ENCODE assay signal across 22 cellular contexts in the genomic region with DNA sequence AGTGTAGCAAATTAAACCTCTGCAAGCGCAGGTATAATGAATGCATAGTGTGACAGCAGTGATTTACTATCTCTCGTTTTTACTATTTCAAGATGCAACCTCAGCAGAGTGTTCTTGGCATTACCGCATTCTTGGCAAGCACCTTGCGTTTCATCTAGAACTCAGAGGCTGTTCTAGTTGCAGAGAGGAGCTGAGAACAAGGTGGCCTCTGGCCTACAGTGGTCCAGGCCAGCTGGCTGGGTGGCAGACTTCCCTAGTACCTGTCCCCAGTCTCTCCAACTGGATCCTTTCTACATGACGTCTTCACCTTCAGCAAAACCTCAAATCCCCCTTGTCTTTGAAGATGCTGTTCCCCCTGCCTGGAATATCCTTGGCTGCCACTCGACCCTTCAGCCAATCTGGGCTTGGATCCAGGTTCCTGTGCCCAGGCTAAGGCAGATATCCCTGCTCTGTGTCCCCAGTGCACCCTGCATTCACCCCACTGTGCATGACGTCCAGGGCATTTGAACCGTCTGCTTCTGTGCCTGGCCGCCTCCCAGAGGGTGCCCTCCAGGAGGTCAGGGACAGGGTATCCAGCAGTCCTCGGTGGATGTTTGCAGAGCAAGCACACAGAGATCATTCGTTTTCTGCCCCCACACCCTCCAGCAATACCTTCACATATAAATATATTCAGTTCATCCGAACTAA.
A peak's percentile ranks its signal among the peaks of the same experiment; 100 is the strongest.
DNase-seq lines count a peak whose midpoint lies in the region; ATAC-seq, FAIRE-seq and TF ChIP-seq lines count a peak whose summit lies in the region.
"Had no signal": no experiment of that assay in that cellular context is flagged by ENCODE, and none has a peak within 500 bp of the region (broad histone marks: within the 10 kb centered on the region; RNA-seq: fewer than 3 reads in every experiment).

No MANE protein-coding gene starts in this region.

- H3K4me3 Mint-ChIP-seq in Caco-2 (ENCODE audit: unreplicated experiment) = no peak overlapping the region
- H3K4me3 Mint-ChIP-seq in activated T-helper 1 cell treated with anti-CD3 and anti-CD28 coated beads, Interleukin-12 subunit alpha, Interleukin-12 subunit beta, Interleukin-2, Interleukin-4 antibody, amounts not matched to agents 30 ng/mL and 10 ng/mL and 1 ng/mL, durations not matched to agents 14 hours and 24 hours and 36 hours = no peak overlapping the region
- H3K4me3 Mint-ChIP-seq: activated CD8-positive, alpha-beta memory T cell treated with anti-CD3 and anti-CD28 coated beads, Interleukin-2, amount 10 ng/mL, durations not matched to agents 7 days and 5 days; CD8-positive, alpha-beta memory T cell; HFFc6; naive thymus-derived CD4-positive, alpha-beta T cell; T-helper 2 cell treated with Interferon-gamma antibody and Interleukin-4, amounts not matched to agents 5 μg/mL and 100 μg/mL, for 36 hours had no signal

- H3K9ac ChIP-seq in kidney (ENCODE audit: low read length in 2 of 2) = peak overlapping the region in 1 of 2 donors; percentile 70

- CTCF ChIA-PET in Caco-2 (lab: Charles Lee) = no interaction called here

- H3K27ac ChIP-seq in body of pancreas (peak overlapping the region; percentile 22 to 88 (median 74)), kidney (ENCODE audit: low read depth in 2 of 2, low read length in 2 of 2) (peak overlapping the region; percentile 66 to 78), prostate gland (peak overlapping the region; percentile 34 to 74)
- H3K27ac ChIP-seq: coronary artery, foreskin keratinocyte, SJSA1 had no signal

- BruUV-seq in Caco-2 (replicated peaks; lab: Mats Ljungman, UMichigan) = no TSS peak

- DNase-seq in Caco-2 (no peak), body of pancreas (peak; percentile 52 to 76 (median 65)), kidney (no peak), prostate gland (ENCODE audit: low spot score) (peak; percentile 57), NCI-H510A (lab: John Stamatoyannopoulos, UW) (no peak), NCI-H1436 (lab: John Stamatoyannopoulos, UW) (no peak)
- no peak for DNase-seq in activated T-helper 1 cell treated with anti-CD3 and anti-CD28 coated beads, Interleukin-12 subunit alpha, Interleukin-12 subunit beta, Interleukin-2, Interleukin-4 antibody, amounts not matched to agents 30 ng/mL and 10 ng/mL and 1 ng/mL, durations not matched to agents 14 hours and 24 hours and 36 hours (ENCODE audit: low spot score)
- DNase-seq: activated CD4-positive, CD25-positive, alpha-beta regulatory T cell treated with anti-CD3 and anti-CD28 coated beads, Interleukin-2, amount 50 U/mL, for 72 hours; activated CD8-positive, alpha-beta memory T cell treated with anti-CD3 and anti-CD28 coated beads, Interleukin-2, amount 10 ng/mL, durations not matched to agents 7 days and 5 days; activated effector memory CD4-positive, alpha-beta T cell treated with anti-CD3 and anti-CD28 coated beads, Interleukin-2, amount 50 U/mL, for 16 hours; CD8-positive, alpha-beta memory T cell; HFFc6; MG63; naive thymus-derived CD4-positive, alpha-beta T cell; stimulated activated naive CD4-positive, alpha-beta T cell treated with Interleukin-2 at 50 U/mL for 16 hours; uterus had no signal

- ATAC-seq in body of pancreas (peak; percentile 33), GM21447 (IDR thresholded peaks at IDR 0.05; ENCODE audit: unreplicated experiment) (no peak)
- ATAC-seq: activated CD8-positive, alpha-beta memory T cell treated with anti-CD3 and anti-CD28 coated beads, Interleukin-2, amount 10 ng/mL, durations not matched to agents 7 days and 5 days; naive thymus-derived CD4-positive, alpha-beta T cell had no signal

- H3K4me3 ChIP-seq in Caco-2 (ENCODE audit: low read depth, low read length) = no peak overlapping the region
- no peak overlapping the region for H3K4me3 ChIP-seq in body of pancreas
- no peak overlapping the region for H3K4me3 ChIP-seq in kidney (ENCODE audit: low read length in 2 of 2)
- no peak overlapping the region for H3K4me3 ChIP-seq in prostate gland
- H3K4me3 ChIP-seq: ascending aorta, coronary artery, MG63, SJSA1, uterus had no signal

- TF ChIP-seq CTCF in Caco-2 (IDR thresholded peaks at IDR 0.05; ENCODE audit: insufficient read depth in 1 of 2, low read depth in 1 of 2, low read length in 1 of 2, severe bottlenecking in 1 of 2, unreplicated experiment in 1 of 2) (no peak), body of pancreas (IDR thresholded peaks at IDR 0.05) (no peak), kidney (IDR thresholded peaks at IDR 0.05; ENCODE audit: borderline replicate concordance, extremely low read depth, insufficient read depth) (no peak), prostate gland (IDR thresholded peaks at IDR 0.05) (no peak)

- no peak for TF ChIP-seq POLR2A in body of pancreas (IDR thresholded peaks at IDR 0.05)
- TF ChIP-seq POLR2A in prostate gland (IDR thresholded peaks at IDR 0.05) = no peak

- POLR2A ChIA-PET in Caco-2 (lab: Charles Lee) = interaction anchor here (0.6 to 1.7 kb wide), 3 partner anchors 10 to 774 kb away, joined by 3 to 21 read pairs (median 3); a partner anchor contains a TSS

- peaks cover 20% of the 10 kb centered on the region for H3K4me1 Mint-ChIP-seq in Caco-2 (ENCODE audit: low read depth, unreplicated experiment)
- no peaks in the 10 kb centered on the region for H3K4me1 Mint-ChIP-seq in activated T-helper 1 cell treated with anti-CD3 and anti-CD28 coated beads, Interleukin-12 subunit alpha, Interleukin-12 subunit beta, Interleukin-2, Interleukin-4 antibody, amounts not matched to agents 30 ng/mL and 10 ng/mL and 1 ng/mL, durations not matched to agents 14 hours and 24 hours and 36 hours (ENCODE audit: low read depth)
- H3K4me1 Mint-ChIP-seq: activated CD8-positive, alpha-beta memory T cell treated with anti-CD3 and anti-CD28 coated beads, Interleukin-2, amount 10 ng/mL, durations not matched to agents 7 days and 5 days; CD8-positive, alpha-beta memory T cell; naive thymus-derived CD4-positive, alpha-beta T cell had no signal

- H3K27ac Mint-ChIP-seq in Caco-2 (ENCODE audit: unreplicated experiment) = peak overlapping the region; percentile 29
- no peak overlapping the region for H3K27ac Mint-ChIP-seq in activated T-helper 1 cell treated with anti-CD3 and anti-CD28 coated beads, Interleukin-12 subunit alpha, Interleukin-12 subunit beta, Interleukin-2, Interleukin-4 antibody, amounts not matched to agents 30 ng/mL and 10 ng/mL and 1 ng/mL, durations not matched to agents 14 hours and 24 hours and 36 hours
- H3K27ac Mint-ChIP-seq: activated CD8-positive, alpha-beta memory T cell treated with anti-CD3 and anti-CD28 coated beads, Interleukin-2, amount 10 ng/mL, durations not matched to agents 7 days and 5 days; HFFc6; naive thymus-derived CD4-positive, alpha-beta T cell; T-helper 2 cell treated with Interferon-gamma antibody and Interleukin-4, amounts not matched to agents 5 μg/mL and 100 μg/mL, for 36 hours had no signal

- H3K27me3 ChIP-seq in Caco-2 (replicated peaks; ENCODE audit: control insufficient read depth, insufficient read depth, low read length) (no peaks in the 10 kb centered on the region), body of pancreas (no peaks in the 10 kb centered on the region), prostate gland (replicated peaks; ENCODE audit: insufficient read depth) (no peaks in the 10 kb centered on the region)
- H3K27me3 ChIP-seq: ascending aorta, foreskin keratinocyte, MG63, SJSA1, uterus had no signal

- peaks cover 10% of the 10 kb centered on the region for H3K36me3 Mint-ChIP-seq in Caco-2 (ENCODE audit: insufficient read depth, unreplicated experiment)
- H3K36me3 Mint-ChIP-seq in activated T-helper 1 cell treated with anti-CD3 and anti-CD28 coated beads, Interleukin-12 subunit alpha, Interleukin-12 subunit beta, Interleukin-2, Interleukin-4 antibody, amounts not matched to agents 30 ng/mL and 10 ng/mL and 1 ng/mL, durations not matched to agents 14 hours and 24 hours and 36 hours (ENCODE audit: low read depth) = no peaks in the 10 kb centered on the region
- H3K36me3 Mint-ChIP-seq: activated CD8-positive, alpha-beta memory T cell treated with anti-CD3 and anti-CD28 coated beads, Interleukin-2, amount 10 ng/mL, durations not matched to agents 7 days and 5 days; CD8-positive, alpha-beta memory T cell; naive thymus-derived CD4-positive, alpha-beta T cell had no signal

- H3K4me1 ChIP-seq in Caco-2 (peaks cover 34% of the 10 kb centered on the region), body of pancreas (peaks cover 54% of the 10 kb centered on the region), kidney (ENCODE audit: control insufficient read depth in 1 of 2, insufficient read depth in 1 of 2, low read depth in 1 of 2, low read length in 2 of 2) (peaks cover 33 to 36% of the 10 kb centered on the region in 2 donors), prostate gland (replicated peaks) (no peaks in the 10 kb centered on the region)
- H3K4me1 ChIP-seq: uterus had no signal

- no peaks in the 10 kb centered on the region for H3K9me3 Mint-ChIP-seq in Caco-2 (ENCODE audit: unreplicated experiment)
- H3K9me3 Mint-ChIP-seq in activated T-helper 1 cell treated with anti-CD3 and anti-CD28 coated beads, Interleukin-12 subunit alpha, Interleukin-12 subunit beta, Interleukin-2, Interleukin-4 antibody, amounts not matched to agents 30 ng/mL and 10 ng/mL and 1 ng/mL, durations not matched to agents 14 hours and 24 hours and 36 hours = no peaks in the 10 kb centered on the region
- H3K9me3 Mint-ChIP-seq: HFFc6; naive thymus-derived CD4-positive, alpha-beta T cell; T-helper 2 cell treated with Interferon-gamma antibody and Interleukin-4, amounts not matched to agents 5 μg/mL and 100 μg/mL, for 36 hours had no signal

- no peaks in the 10 kb centered on the region for H3K27me3 Mint-ChIP-seq in Caco-2 (ENCODE audit: insufficient read depth, unreplicated experiment)
- no peaks in the 10 kb centered on the region for H3K27me3 Mint-ChIP-seq in activated T-helper 1 cell treated with anti-CD3 and anti-CD28 coated beads, Interleukin-12 subunit alpha, Interleukin-12 subunit beta, Interleukin-2, Interleukin-4 antibody, amounts not matched to agents 30 ng/mL and 10 ng/mL and 1 ng/mL, durations not matched to agents 14 hours and 24 hours and 36 hours (ENCODE audit: insufficient read depth)
- H3K27me3 Mint-ChIP-seq: activated CD8-positive, alpha-beta memory T cell treated with anti-CD3 and anti-CD28 coated beads, Interleukin-2, amount 10 ng/mL, durations not matched to agents 7 days and 5 days; naive thymus-derived CD4-positive, alpha-beta T cell had no signal

- FAIRE-seq in kidney (lab: Jason Lieb, UNC) = no peak

- intact Hi-C loops in Caco-2 (cut with micrococcal nuclease; ENCODE audit: unreplicated experiment) (loop anchor here (2.0 to 10.0 kb wide), 2 partner anchors 83 to 151 kb away; a partner anchor contains a TSS), body of pancreas (cut with DNase I) (no loop called here), kidney (cut with DNase I) (no loop called here), prostate gland (cut with DNase I) (loop anchor here (10.0 kb wide), 1 partner anchor 117 kb away; a partner anchor contains a TSS)
- intact Hi-C loops in activated T-helper 1 cell treated with anti-CD3 and anti-CD28 coated beads, Interleukin-12 subunit alpha, Interleukin-12 subunit beta, Interleukin-2, Interleukin-4 antibody, amounts not matched to agents 30 ng/mL and 10 ng/mL and 1 ng/mL, durations not matched to agents 14 hours and 24 hours and 36 hours (cut with micrococcal nuclease) = no loop called here

- WGBS in body of pancreas, 2 donors = 46 to 47% methylated on average over 9 to 12 of the region's 12 CpGs
- 41% methylated on average over 12 of the region's 12 CpGs for WGBS in prostate gland

- H3K36me3 ChIP-seq in Caco-2 (ENCODE audit: control insufficient read depth, insufficient read depth, low read length) = no peaks in the 10 kb centered on the region
- H3K36me3 ChIP-seq in body of pancreas (replicated peaks in 1 of 2; ENCODE audit: insufficient read depth in 1 of 2, low read depth in 2 of 2) = no peaks in the 10 kb centered on the region
- no peaks in the 10 kb centered on the region for H3K36me3 ChIP-seq in kidney (ENCODE audit: control insufficient read depth in 1 of 2, insufficient read depth in 2 of 2, low read length in 2 of 2)
- H3K36me3 ChIP-seq in prostate gland = no peaks in the 10 kb centered on the region
- H3K36me3 ChIP-seq: ascending aorta, MG63, SJSA1, uterus had no signal

- no peaks in the 10 kb centered on the region for H3K9me3 ChIP-seq in Caco-2
- no peaks in the 10 kb centered on the region for H3K9me3 ChIP-seq in body of pancreas
- no peaks in the 10 kb centered on the region for H3K9me3 ChIP-seq in kidney (ENCODE audit: control insufficient read depth in 1 of 2, low read length in 2 of 2)
- H3K9me3 ChIP-seq in prostate gland = no peaks in the 10 kb centered on the region
- H3K9me3 ChIP-seq: ascending aorta, MG63, uterus had no signal

Comparison
In these comparisons a context has a peak if more than half of its experiments do, and no peak if none do; other contexts are left out.
1. DNase-seq: peak in body of pancreas (4 of 4) and prostate gland (single experiment); none in Caco-2 (0 of 2), kidney (single experiment), NCI-H510A (single experiment), NCI-H1436 (single experiment) and activated T-helper 1 cell treated with anti-CD3 and anti-CD28 coated beads, Interleukin-12 subunit alpha, Interleukin-12 subunit beta, Interleukin-2, Interleukin-4 antibody, amounts not matched to agents 30 ng/mL and 10 ng/mL and 1 ng/mL, durations not matched to agents 14 hours and 24 hours and 36 hours (single experiment).
2. intact Hi-C loops: an anchor here in Caco-2 (2.0 to 10.0 kb wide) and prostate gland (10.0 kb wide); none called in body of pancreas, kidney and activated T-helper 1 cell treated with anti-CD3 and anti-CD28 coated beads, Interleukin-12 subunit alpha, Interleukin-12 subunit beta, Interleukin-2, Interleukin-4 antibody, amounts not matched to agents 30 ng/mL and 10 ng/mL and 1 ng/mL, durations not matched to agents 14 hours and 24 hours and 36 hours.
3. Peak in every context shown above with its lines, with median percentiles within 50 percentile points of each other: H3K27ac ChIP-seq.